Comparison of ENCODE assay signal across 10 cellular contexts in the genomic region with DNA sequence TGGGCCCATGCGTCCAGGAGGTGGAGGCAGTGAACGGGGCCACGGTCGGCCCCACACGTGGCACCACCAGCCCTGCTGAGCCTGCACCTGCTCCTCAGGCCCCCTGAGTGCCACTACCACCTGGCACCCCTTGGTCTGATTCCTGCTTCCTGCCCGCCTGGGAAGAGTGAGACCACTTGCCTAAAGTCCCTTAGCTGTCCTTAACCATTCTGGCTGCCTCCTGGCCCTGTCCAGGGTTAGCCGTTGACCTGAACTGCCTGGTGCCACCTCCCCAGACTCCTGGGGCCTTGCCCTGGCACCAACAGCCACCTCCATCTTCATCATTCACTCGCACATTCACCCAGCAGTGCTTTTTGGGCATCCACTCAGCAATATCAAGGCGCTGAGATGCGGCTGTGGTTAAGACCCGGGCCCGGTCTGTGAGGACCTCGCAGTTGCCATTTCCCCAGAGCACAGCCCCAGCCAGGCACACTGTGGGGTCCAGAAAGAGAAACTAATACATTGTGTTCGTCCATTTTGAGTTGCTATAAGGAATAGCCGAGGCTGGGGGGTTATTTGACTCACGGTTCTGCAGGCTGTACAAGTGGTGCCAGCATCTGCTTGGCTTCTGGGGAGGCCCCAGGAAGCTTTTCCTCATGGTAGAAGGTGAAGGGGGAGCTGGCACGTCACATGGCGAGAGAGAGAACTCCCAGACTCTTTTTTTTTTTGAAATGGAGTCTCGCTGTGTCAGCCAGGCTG.
A peak's percentile ranks its signal among the peaks of the same experiment; 100 is the strongest.
DNase-seq lines count a peak whose midpoint lies in the region; ATAC-seq and TF ChIP-seq lines count a peak whose summit lies in the region.
"Had no signal": no experiment of that assay in that cellular context is flagged by ENCODE, and none has a peak within 500 bp of the region (broad histone marks: within the 10 kb centered on the region; RNA-seq: fewer than 3 reads in every experiment).

No MANE protein-coding gene starts in this region.

- no peaks in the 10 kb centered on the region for H3K27me3 ChIP-seq in transverse colon

- peak overlapping the region; percentile 96 for H3K4me3 Mint-ChIP-seq in activated T-cell treated with anti-CD3 and anti-CD28 coated beads, Interleukin-2, amount 50 U/mL, for 4 hours
- no peak overlapping the region for H3K4me3 Mint-ChIP-seq in mesothelial cell of epicardium

- H3K27ac Mint-ChIP-seq in mesothelial cell of epicardium = peak overlapping the region; percentile 76

- intact Hi-C loops in transverse colon (cut with DNase I; ENCODE audit: low total_unique reads) = no loop called here

- in situ Hi-C loops in transverse colon (cut with MboI; ENCODE audit: low pct_ligation_motif_present in 1 of 4, low pct_unique_long_range_greater_than_20kb in 1 of 4, low sequenced_read_pairs in 3 of 4) = no loop called here

- H3K4me1 ChIP-seq in transverse colon = peaks cover 22 to 84% (median 49%) of the 10 kb centered on the region in 4 donors

- ATAC-seq in activated T-cell treated with anti-CD3 and anti-CD28 coated beads, Interleukin-2, amount 50 U/mL, for 4 hours = peak; percentile 2 to 6

- no peak for TF ChIP-seq EP300 in transverse colon (IDR thresholded peaks at IDR 0.05; ENCODE audit: low read depth)

- WGBS in transverse colon (ENCODE audit: low coverage in 1 of 2), 2 donors = 77% methylated on average over 19 of the region's 19 CpGs; no CpG with 5 or more reads in 1 of the 2 donors

- peaks cover 73% of the 10 kb centered on the region for H3K4me1 Mint-ChIP-seq in activated T-cell treated with anti-CD3 and anti-CD28 coated beads, Interleukin-2, amount 50 U/mL, for 4 hours (ENCODE audit: low read depth)
- H3K4me1 Mint-ChIP-seq in mesothelial cell of epicardium = peaks cover 54% of the 10 kb centered on the region

- peaks cover 8% of the 10 kb centered on the region for H3K36me3 Mint-ChIP-seq in activated T-cell treated with anti-CD3 and anti-CD28 coated beads, Interleukin-2, amount 50 U/mL, for 4 hours (ENCODE audit: insufficient read depth)
- H3K36me3 Mint-ChIP-seq in mesothelial cell of epicardium = peaks cover 4% of the 10 kb centered on the region

- H3K36me3 ChIP-seq in transverse colon = no peaks in the 10 kb centered on the region

- H3K9me3 Mint-ChIP-seq in activated T-cell treated with anti-CD3 and anti-CD28 coated beads, Interleukin-2, amount 50 U/mL, for 4 hours = no peaks in the 10 kb centered on the region
- H3K9me3 Mint-ChIP-seq in mesothelial cell of epicardium = no peaks in the 10 kb centered on the region

- H3K9me3 ChIP-seq in transverse colon = no peaks in the 10 kb centered on the region

- TF ChIP-seq CTCF in mesothelial cell of epicardium (IDR thresholded peaks at IDR 0.05; ENCODE audit: unreplicated experiment) (no peak), transverse colon (IDR thresholded peaks at IDR 0.05) (no peak)

- H3K27me3 Mint-ChIP-seq in activated T-cell treated with anti-CD3 and anti-CD28 coated beads, Interleukin-2, amount 50 U/mL, for 4 hours (ENCODE audit: low read depth) = no peaks in the 10 kb centered on the region
- no peaks in the 10 kb centered on the region for H3K27me3 Mint-ChIP-seq in mesothelial cell of epicardium (ENCODE audit: low read depth)

- peak; percentile 74 for DNase-seq in activated effector memory CD4-positive, alpha-beta T cell treated with anti-CD3 and anti-CD28 coated beads, Interleukin-2, amount 50 U/mL, for 16 hours
- DNase-seq in activated effector memory CD4-positive, alpha-beta T cell treated with Interleukin-2 at 50 U/mL for 16 hours = no peak
- no peak for DNase-seq in activated T-cell treated with anti-CD3 and anti-CD28 coated beads, Interleukin-2, amount 50 U/mL, for 4 hours
- DNase-seq in mesothelial cell of epicardium (ENCODE audit: low spot score in 2 of 2, unreplicated experiment in 2 of 2) = no peak
- no peak for DNase-seq in transverse colon
- no peak for DNase-seq in NCI-H2081 treated with DMSO at 0.1 percent for 48 hours (lab: John Stamatoyannopoulos, UW)
- DNase-seq in mesenteric fat pad (ENCODE audit: low spot score) = no peak
- no peak for DNase-seq in DMS153 (lab: John Stamatoyannopoulos, UW)
- DNase-seq: cortex of kidney, occipital lobe had no signal

- H3K4me3 ChIP-seq in transverse colon = no peak overlapping the region

- peak overlapping the region; percentile 72 to 96 (median 92) for H3K27ac ChIP-seq in transverse colon

- no peak for TF ChIP-seq POLR2A in transverse colon (IDR thresholded peaks at IDR 0.05)
